In the genomic region with DNA sequence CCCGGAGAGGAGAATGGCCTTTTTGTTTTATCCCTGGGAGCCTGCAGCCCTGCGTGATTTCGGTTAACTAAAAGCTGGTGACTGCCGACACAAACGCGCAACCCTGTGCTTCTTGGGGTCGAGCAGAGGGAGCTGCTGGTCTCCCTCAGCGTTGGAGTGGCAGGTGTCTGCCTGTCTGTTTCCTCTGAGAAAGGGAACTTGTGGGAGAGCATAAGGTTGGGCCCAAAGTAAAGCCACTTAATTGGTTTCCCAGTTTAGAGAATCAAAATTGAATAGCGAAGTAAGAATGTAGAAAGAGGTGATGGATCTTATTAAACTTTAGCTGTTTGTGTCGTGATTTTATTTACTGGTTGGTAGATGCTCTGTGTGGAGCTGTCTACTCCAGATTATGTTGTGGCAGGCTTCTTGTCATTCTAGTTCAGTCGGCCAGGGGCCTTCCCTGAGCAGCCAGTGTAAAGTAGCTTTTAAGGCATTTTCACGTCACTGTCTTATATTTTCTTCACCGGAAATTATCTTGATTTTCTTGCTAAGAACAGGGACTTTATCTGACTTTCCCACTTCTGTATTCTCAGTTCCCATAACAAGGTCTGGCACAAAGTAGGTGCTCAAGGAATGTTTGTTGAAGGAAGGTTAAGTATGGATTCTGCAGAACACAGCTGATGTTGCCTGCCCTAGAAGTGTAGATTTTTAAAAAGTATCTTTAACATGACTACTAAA, we compare ENCODE assay signal across 8 cellular contexts. TPM values are rescaled to one million over a fixed set of nuclear protein-coding genes. Genes with fewer than 3 reads are reported as not detected.
DNase-seq lines count a peak whose midpoint lies in the region; ATAC-seq, FAIRE-seq and TF ChIP-seq lines count a peak whose summit lies in the region.

No MANE protein-coding gene starts in this region.

- POLR2A ChIA-PET in IMR-90 (lab: Charles Lee; ENCODE audit: unreplicated experiment), result no interaction called here

- peak overlapping the region; percentile 97 for H3K9ac ChIP-seq in IMR-90 (ENCODE audit: low read depth, low read length)

- H3K4me2 ChIP-seq in IMR-90 (ENCODE audit: low read depth, low read length), result peak overlapping the region; percentile 99

- H2AK9ac ChIP-seq in IMR-90 (replicated peaks; ENCODE audit: low read depth, low read length, poor library complexity), result peak overlapping the region; percentile 95

- H3K27ac ChIP-seq in IMR-90 (ENCODE audit: insufficient read depth, low read length), result peak overlapping the region; percentile 88
- H3K27ac ChIP-seq in ascending aorta, result peak overlapping the region; percentile 92 to 96
- peak overlapping the region; percentile 81 for H3K27ac ChIP-seq in thymus (ENCODE audit: low read depth)

- H3K9me1 ChIP-seq in IMR-90 (ENCODE audit: insufficient read depth, low read length), result peaks cover 5% of the 10 kb centered on the region

- H3K23ac ChIP-seq in IMR-90 (ENCODE audit: low read depth, low read length), result peak overlapping the region; percentile 90

- WGBS in IMR-90 (ENCODE audit: extremely low coverage in 2 of 2, insufficient read length in 1 of 2), 2 experiments, result 0% methylated on average over 6 of the region's 13 CpGs; no CpG with 5 or more reads in 1 of the 2 experiments
- 6% methylated on average over 13 of the region's 13 CpGs for WGBS in thymus

- no peak for TF ChIP-seq RAD21 in IMR-90 (IDR thresholded peaks at IDR 0.05; ENCODE audit: low read length)

- dilution Hi-C loops in IMR-90 (cut with HindIII; ENCODE audit: low sequenced_read_pairs, unreplicated experiment), result no loop called here

- peak overlapping the region; percentile 90 for H3K4ac ChIP-seq in IMR-90 (ENCODE audit: low read depth, low read length)

- no peaks in the 10 kb centered on the region for H4K20me1 ChIP-seq in IMR-90 (ENCODE audit: insufficient read depth, low read length)

- peak overlapping the region; percentile 93 for H2AK5ac ChIP-seq in IMR-90 (ENCODE audit: low read depth, low read length)

- no peak overlapping the region for H2BK15ac ChIP-seq in IMR-90 (ENCODE audit: low read depth, low read length)

- no peak overlapping the region for H2BK20ac ChIP-seq in IMR-90 (ENCODE audit: low read depth, low read length)

- H4K5ac ChIP-seq in IMR-90 (ENCODE audit: low read depth, low read length), result peak overlapping the region; percentile 73

- H3K36me3 ChIP-seq in BE2C (peaks cover 45% of the 10 kb centered on the region), IMR-90 (ENCODE audit: control insufficient read depth, insufficient read depth, low read length) (peaks cover 20% of the 10 kb centered on the region), ascending aorta (peaks cover 37 to 39% of the 10 kb centered on the region in 2 donors), thymus (ENCODE audit: control insufficient read depth, insufficient read depth) (peaks cover 18% of the 10 kb centered on the region)

- peak overlapping the region; percentile 45 for H3K56ac ChIP-seq in IMR-90 (ENCODE audit: extremely low read depth, insufficient read depth, low read length)

- intact Hi-C loops in IMR-90 (cut with micrococcal nuclease), result loop anchor here (1.0 to 10.0 kb wide), 3 partner anchors 165 to 269 kb away; no protein-coding TSS in a partner anchor
- intact Hi-C loops in ascending aorta (cut with DNase I), result loop anchor here (1.0 to 5.0 kb wide), 5 partner anchors 99 to 269 kb away; no protein-coding TSS in a partner anchor
- intact Hi-C loops in left colon (cut with DNase I, micrococcal nuclease), result no loop called here

- no peak for DNase-seq in BE2C
- peak; percentile 11 for DNase-seq in IMR-90
- no peak for DNase-seq in ascending aorta (ENCODE audit: low spot score in 2 of 2)
- no peak for DNase-seq in left colon
- DNase-seq in RCC 7860 (ENCODE audit: low spot score), result no peak

- TF ChIP-seq CTCF in BE2C (IDR thresholded peaks at IDR 0.05; ENCODE audit: low read depth, low read length), result no peak
- no peak for TF ChIP-seq CTCF in IMR-90 (conservative IDR thresholded peaks at IDR 0.05; ENCODE audit: low read depth, low read length)
- TF ChIP-seq CTCF in ascending aorta (IDR thresholded peaks at IDR 0.05), result no peak

- peak overlapping the region; percentile 80 for H2BK5ac ChIP-seq in IMR-90 (ENCODE audit: low read depth, low read length, poor library complexity, severe bottlenecking)

- H3K18ac ChIP-seq in IMR-90 (ENCODE audit: low read depth, low read length), result no peak overlapping the region; the same call in 1 of the 2 replicates

- no peak for TF ChIP-seq POLR2A in IMR-90 (IDR thresholded peaks at IDR 0.05; ENCODE audit: low read depth, low read length)

- H3K4me3 ChIP-seq in BE2C (ENCODE audit: low read depth, low read length) (peak overlapping the region; percentile 98), IMR-90 (ENCODE audit: insufficient read depth, low read depth, low read length) (peak overlapping the region; percentile 86), ascending aorta (peak overlapping the region; percentile 76 to 79), thymus (ENCODE audit: low read length) (peak overlapping the region; percentile 77)

- H3K9me3 ChIP-seq in BE2C, result no peaks in the 10 kb centered on the region
- no peaks in the 10 kb centered on the region for H3K9me3 ChIP-seq in IMR-90 (ENCODE audit: control insufficient read depth, insufficient read depth, low read length)
- H3K9me3 ChIP-seq in ascending aorta, result no peaks in the 10 kb centered on the region
- no peaks in the 10 kb centered on the region for H3K9me3 ChIP-seq in thymus (ENCODE audit: control insufficient read depth)

- H3K79me1 ChIP-seq in IMR-90 (ENCODE audit: low read depth in 1 of 2, low read length in 2 of 2), result peaks cover 24 to 42% of the 10 kb centered on the region in 2 experiments; a peak in 3 of 4 replicates

- H3K4me1 ChIP-seq in BE2C (no peaks in the 10 kb centered on the region), IMR-90 (ENCODE audit: control insufficient read depth, insufficient read depth, low read length) (peaks cover 3% of the 10 kb centered on the region; the same call in 1 of the 2 replicates), ascending aorta (peaks cover 4 to 17% of the 10 kb centered on the region in 2 donors), thymus (ENCODE audit: control insufficient read depth, insufficient read depth, low read length) (peaks cover 9% of the 10 kb centered on the region)

- peak overlapping the region; percentile 85 for H3K14ac ChIP-seq in IMR-90 (replicated peaks; ENCODE audit: low read depth, low read length)

- ATAC-seq in GM18909 (IDR thresholded peaks at IDR 0.05; ENCODE audit: poor library complexity, unreplicated experiment) (peak; percentile 9), IMR-90 (ENCODE audit: low read depth) (peak; percentile 4; the same call in 1 of the 2 replicates), left colon (peak; percentile 11), HG03439 (IDR thresholded peaks at IDR 0.05; ENCODE audit: unreplicated experiment) (no peak)

- peak overlapping the region; percentile 57; the same call in 1 of the 2 replicates for H2BK120ac ChIP-seq in IMR-90 (ENCODE audit: low read depth, low read length)

- CTCF ChIA-PET in IMR-90 (lab: Yijun Ruan, JAX), result interaction anchor here (0.7 to 1.5 kb wide), 2 partner anchors 20 to 193 kb away, joined by 3 to 4 read pairs; no protein-coding TSS in a partner anchor

- H4K8ac ChIP-seq in IMR-90 (ENCODE audit: low read depth in 2 of 2, low read length in 2 of 2), result peak overlapping the region; percentile 94 to 95

- peak overlapping the region; percentile 99 for H2AFZ ChIP-seq in IMR-90 (replicated peaks; ENCODE audit: low read length, poor library complexity)

- H3K27me3 ChIP-seq in BE2C (no peaks in the 10 kb centered on the region), IMR-90 (ENCODE audit: control insufficient read depth, insufficient read depth, low read length) (no peaks in the 10 kb centered on the region), ascending aorta (no peaks in the 10 kb centered on the region), thymus (ENCODE audit: control insufficient read depth, insufficient read depth) (no peaks in the 10 kb centered on the region)

- peak overlapping the region; percentile 84 for H4K91ac ChIP-seq in IMR-90 (ENCODE audit: insufficient read depth, low read depth, low read length)

- no TSS peak for BruUV-seq in IMR-90 (replicated peaks; lab: Mats Ljungman, UMichigan)

- FAIRE-seq in RCC 7860 (lab: Jason Lieb, UNC), result no peak

- in situ Hi-C loops in IMR-90 (cut with MboI; ENCODE audit: low sequenced_read_pairs), result no loop called here

TF ChIP-seq in IMR-90, 13 proteins besides CTCF, POLR2A, EP300 and RAD21 (continues in another document):
- no peak for TF ChIP-seq NFE2L2 (IDR thresholded peaks at IDR 0.05; ENCODE audit: low read depth, low read length)
- TF ChIP-seq, protein P1, sequence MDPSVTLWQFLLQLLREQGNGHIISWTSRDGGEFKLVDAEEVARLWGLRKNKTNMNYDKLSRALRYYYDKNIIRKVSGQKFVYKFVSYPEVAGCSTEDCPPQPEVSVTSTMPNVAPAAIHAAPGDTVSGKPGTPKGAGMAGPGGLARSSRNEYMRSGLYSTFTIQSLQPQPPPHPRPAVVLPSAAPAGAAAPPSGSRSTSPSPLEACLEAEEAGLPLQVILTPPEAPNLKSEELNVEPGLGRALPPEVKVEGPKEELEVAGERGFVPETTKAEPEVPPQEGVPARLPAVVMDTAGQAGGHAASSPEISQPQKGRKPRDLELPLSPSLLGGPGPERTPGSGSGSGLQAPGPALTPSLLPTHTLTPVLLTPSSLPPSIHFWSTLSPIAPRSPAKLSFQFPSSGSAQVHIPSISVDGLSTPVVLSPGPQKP (IDR thresholded peaks at IDR 0.05; ENCODE audit: borderline replicate concordance, low read depth, low read length), result no peak
- TF ChIP-seq MXI1 (IDR thresholded peaks at IDR 0.05; ENCODE audit: borderline replicate concordance, low read depth, low read length), result no peak
- TF ChIP-seq BHLHE40 (IDR thresholded peaks at IDR 0.05; ENCODE audit: low read depth, low read length), result no peak

RNA-seq across cellular contexts. Expression of a gene that starts 0.7 kb away (rescaled TPM):
- 64.6 TPM for polyA plus RNA-seq in BE2C (2012; ENCODE audit: insufficient read depth, insufficient read length, low read depth)
- total RNA-seq in IMR-90 (2012; rRNA removed) (11.1 and 26.1 TPM in 2 replicates), ascending aorta (4.6 TPM), left colon (10 to 100 TPM; 11.9 to 17.2 TPM)
- polyA plus RNA-seq in IMR-90 (2012; rRNA removed) (17.9 and 19.0 TPM in 2 replicates), thymus (31.5 TPM)
- polyA plus RNA-seq in IMR-90 (2012; cell fraction: cytosol; rRNA removed), result 2.8 and 5.1 TPM in 2 replicates
- 2.9 and 13.5 TPM in 2 replicates for polyA plus RNA-seq in IMR-90 (2012; cell fraction: nucleus; rRNA removed; ENCODE audit: low replicate concordance)

RNA-seq across cellular contexts. Expression of a gene that starts 20.4 kb away (rescaled TPM):
- not detected for polyA plus RNA-seq in BE2C (2012; ENCODE audit: insufficient read depth, insufficient read length, low read depth)
- not detected in 2 replicates for total RNA-seq in IMR-90 (2012; rRNA removed)
- polyA plus RNA-seq in IMR-90 (2012; rRNA removed), result not detected in 2 replicates
- polyA plus RNA-seq in IMR-90 (2012; cell fraction: cytosol; rRNA removed), result not detected in 2 replicates
- 0.08 TPM in 1 of 2 replicates, not detected in the other for polyA plus RNA-seq in IMR-90 (2012; cell fraction: nucleus; rRNA removed; ENCODE audit: low replicate concordance)
- not detected for total RNA-seq in ascending aorta
- not detected for total RNA-seq in left colon
- polyA plus RNA-seq in thymus, result 0.21 TPM

Comparison
In these comparisons a context has a peak if more than half of its experiments do, and no peak if none do; other contexts are left out.
1. intact Hi-C loops: an anchor here in IMR-90 (1.0 to 10.0 kb wide) and ascending aorta (1.0 to 5.0 kb wide); none called in left colon.